1 cellular context compared by ENCODE assay signal in the genomic region with DNA sequence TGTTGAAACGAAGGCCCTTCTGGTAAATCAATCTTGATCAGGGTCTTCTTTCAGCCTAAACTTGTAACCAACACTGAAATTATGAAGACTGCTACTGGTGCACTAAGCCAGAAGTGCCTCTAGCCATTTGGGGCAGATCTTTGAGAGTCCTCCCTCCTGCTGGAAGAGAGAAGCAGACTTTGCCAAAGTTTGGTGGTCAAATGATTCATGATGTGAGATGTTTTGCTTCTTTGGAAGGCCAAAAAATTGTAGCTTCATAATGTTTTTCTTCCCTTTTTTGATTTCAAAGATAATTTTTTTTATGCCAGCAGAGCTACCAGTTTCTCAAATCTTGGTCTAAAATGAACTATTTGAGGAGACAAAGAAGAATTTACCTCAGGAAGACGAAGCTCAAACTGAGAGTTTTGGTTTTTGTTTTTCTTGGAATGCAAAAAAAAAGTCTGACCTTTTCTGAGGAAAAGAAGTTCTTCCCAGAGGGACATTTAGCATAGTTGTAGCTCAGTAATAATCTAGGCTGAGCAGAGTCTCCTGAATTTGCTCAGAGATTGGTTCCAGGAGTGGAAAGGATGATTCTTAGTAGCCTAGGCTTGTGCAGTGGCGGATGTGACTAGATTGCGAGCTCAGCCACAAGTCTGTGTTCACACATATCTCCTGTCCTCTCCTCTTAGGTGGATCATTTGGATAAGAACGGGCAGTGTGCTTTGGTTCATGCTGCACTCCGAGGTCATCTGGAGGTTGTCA.
TF ChIP-seq lines count a peak whose summit lies in the region.

No MANE protein-coding gene starts in this region.

TF ChIP-seq in SK-N-SH treated with all-trans-retinoic acid at 6 μM for 48 hours, 23 proteins besides CTCF, POLR2A, EP300 and RAD21 (continued from another document):
- TF ChIP-seq ISL1 (CRISPR knock-in tag; IDR thresholded peaks at IDR 0.05) (no peak), BACH2 (CRISPR knock-in tag; IDR thresholded peaks at IDR 0.05; ENCODE audit: borderline replicate concordance) (no peak)
- TF ChIP-seq, protein P1, sequence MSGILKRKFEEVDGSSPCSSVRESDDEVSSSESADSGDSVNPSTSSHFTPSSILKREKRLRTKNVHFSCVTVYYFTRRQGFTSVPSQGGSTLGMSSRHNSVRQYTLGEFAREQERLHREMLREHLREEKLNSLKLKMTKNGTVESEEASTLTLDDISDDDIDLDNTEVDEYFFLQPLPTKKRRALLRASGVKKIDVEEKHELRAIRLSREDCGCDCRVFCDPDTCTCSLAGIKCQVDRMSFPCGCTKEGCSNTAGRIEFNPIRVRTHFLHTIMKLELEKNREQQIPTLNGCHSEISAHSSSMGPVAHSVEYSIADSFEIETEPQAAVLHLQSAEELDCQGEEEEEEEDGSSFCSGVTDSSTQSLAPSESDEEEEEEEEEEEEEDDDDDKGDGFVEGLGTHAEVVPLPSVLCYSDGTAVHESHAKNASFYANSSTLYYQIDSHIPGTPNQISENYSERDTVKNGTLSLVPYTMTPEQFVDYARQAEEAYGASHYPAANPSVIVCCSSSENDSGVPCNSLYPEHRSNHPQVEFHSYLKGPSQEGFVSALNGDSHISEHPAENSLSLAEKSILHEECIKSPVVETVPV (CRISPR knock-in tag; IDR thresholded peaks at IDR 0.05): no peak
